11 cellular contexts compared by ENCODE assay signal in genomic region chr7:18700147-18700546, GRCh38.
DNase-seq lines count a peak whose midpoint lies in the region; ATAC-seq and TF ChIP-seq lines count a peak whose summit lies in the region.
"Had no signal": no experiment of that assay in that cellular context is flagged by ENCODE, and none has a peak within 500 bp of the region (broad histone marks: within the 10 kb centered on the region; RNA-seq: fewer than 3 reads in every experiment).

No MANE protein-coding gene starts in this region.

- peak; percentile 68 for DNase-seq in Karpas-422
- no peak for DNase-seq in mammary epithelial cell
- no peak for DNase-seq in amniotic stem cell (lab: John Stamatoyannopoulos, UW)
- no peak for DNase-seq in DMS153 treated with DMSO at 0.1 percent for 48 hours (lab: John Stamatoyannopoulos, UW; ENCODE audit: unreplicated experiment)
- no peak for DNase-seq in occipital lobe (lab: John Stamatoyannopoulos, UW)
- DNase-seq in heart left ventricle = no peak
- DNase-seq: DMS153, lower lobe of right lung, NCI-H2171 treated with DMSO at 0.1 percent for 48 hours had no signal

- H3K36me3 ChIP-seq in DOHH2 (ENCODE audit: control insufficient read depth, low read length) (no peaks in the 10 kb centered on the region), Karpas-422 (ENCODE audit: insufficient read depth, low read length) (no peaks in the 10 kb centered on the region), mammary epithelial cell (ENCODE audit: insufficient read depth, low read length) (no peaks in the 10 kb centered on the region), heart left ventricle (no peaks in the 10 kb centered on the region)
- H3K36me3 ChIP-seq: lower lobe of right lung had no signal

- H3K4me3 ChIP-seq in DOHH2 (ENCODE audit: low read length) (no peak overlapping the region), Karpas-422 (ENCODE audit: low read length) (no peak overlapping the region), mammary epithelial cell (replicated peaks in 1 of 3; ENCODE audit: insufficient read depth in 1 of 3, low read depth in 2 of 3, low read length in 3 of 3) (no peak overlapping the region), heart left ventricle (no peak overlapping the region)
- H3K4me3 ChIP-seq: lower lobe of right lung had no signal

- 0 out of 2 replicates have a peak overlapping the region, but pooled peaks have one; percentile 26 for H2AFZ ChIP-seq in Karpas-422 (ENCODE audit: low read length)
- no peak overlapping the region for H2AFZ ChIP-seq in mammary epithelial cell (ENCODE audit: low read depth, low read length)

- no peak overlapping the region for H3K27ac ChIP-seq in DOHH2 (ENCODE audit: low read depth, low read length)
- H3K27ac ChIP-seq in Karpas-422 (ENCODE audit: low read length) = no peak overlapping the region
- H3K27ac ChIP-seq in mammary epithelial cell (ENCODE audit: insufficient read depth, low read depth, low read length) = no peak overlapping the region
- H3K27ac ChIP-seq in heart left ventricle = no peak overlapping the region
- H3K27ac ChIP-seq: lower lobe of right lung had no signal

- H3K9me3 ChIP-seq in DOHH2 (ENCODE audit: control insufficient read depth, insufficient read depth, low read length) (no peaks in the 10 kb centered on the region), Karpas-422 (ENCODE audit: low read length) (no peaks in the 10 kb centered on the region), mammary epithelial cell (replicated peaks; ENCODE audit: insufficient read depth, low read length) (no peaks in the 10 kb centered on the region), heart left ventricle (no peaks in the 10 kb centered on the region)
- H3K9me3 ChIP-seq: lower lobe of right lung had no signal

- H3K9me2 ChIP-seq in DOHH2 (replicated peaks; ENCODE audit: control insufficient read depth, low read length) (no peaks in the 10 kb centered on the region), Karpas-422 (replicated peaks; ENCODE audit: insufficient read depth, low read length) (no peaks in the 10 kb centered on the region)

- H3K79me2 ChIP-seq in DOHH2 (ENCODE audit: control insufficient read depth, low read length) = no peaks in the 10 kb centered on the region
- H3K79me2 ChIP-seq in Karpas-422 (ENCODE audit: low read length) = no peaks in the 10 kb centered on the region
- no peaks in the 10 kb centered on the region for H3K79me2 ChIP-seq in mammary epithelial cell (ENCODE audit: insufficient read depth, low read length)

- dilution Hi-C loops in mammary epithelial cell (cut with HindIII; ENCODE audit: low sequenced_read_pairs) = no loop called here

- CTCF ChIA-PET in mammary epithelial cell (lab: Charles Lee; ENCODE audit: low non-redundant PET) = no interaction called here

- H3K9ac ChIP-seq in Karpas-422 (ENCODE audit: low read length) (no peak overlapping the region), mammary epithelial cell (ENCODE audit: insufficient read depth, low read length) (no peak overlapping the region)

- WGBS in mammary epithelial cell (ENCODE audit: low coverage, missing lambda C conversion rate) = 77% methylated on average over 7 of the region's 7 CpGs
- 86 to 90% (median 87%) methylated on average over 7 of the region's 7 CpGs for whole genome bisulfite sequencing in heart left ventricle, 4 donors

- no peak overlapping the region for H3K4me2 ChIP-seq in DOHH2 (ENCODE audit: low read length)
- no peak overlapping the region for H3K4me2 ChIP-seq in Karpas-422 (ENCODE audit: low read depth, low read length, poor library complexity, severe bottlenecking)
- H3K4me2 ChIP-seq in mammary epithelial cell (ENCODE audit: insufficient read depth, low read depth, low read length) = no peak overlapping the region

- H3K4me1 ChIP-seq in DOHH2 (ENCODE audit: control insufficient read depth, low read length) (no peaks in the 10 kb centered on the region), Karpas-422 (ENCODE audit: low read length) (no peaks in the 10 kb centered on the region), mammary epithelial cell (ENCODE audit: insufficient read depth, low read length) (no peaks in the 10 kb centered on the region), heart left ventricle (peaks cover 0 to 8% (median 0%) of the 10 kb centered on the region in 12 donors)
- H3K4me1 ChIP-seq: lower lobe of right lung had no signal

- peak; percentile 53 for ATAC-seq in GM18868 (IDR thresholded peaks at IDR 0.05; ENCODE audit: unreplicated experiment)
- no peak for ATAC-seq in heart left ventricle
- ATAC-seq: lower lobe of right lung had no signal

- no peaks in the 10 kb centered on the region for H4K20me1 ChIP-seq in DOHH2 (ENCODE audit: control insufficient read depth, insufficient read depth, low read depth, low read length)
- H4K20me1 ChIP-seq in Karpas-422 (ENCODE audit: insufficient read depth, low read depth, low read length) = no peaks in the 10 kb centered on the region
- H4K20me1 ChIP-seq in mammary epithelial cell (ENCODE audit: insufficient read depth, low read length) = no peaks in the 10 kb centered on the region

- H3F3A ChIP-seq in DOHH2 (ENCODE audit: control insufficient read depth, insufficient read depth) = no peaks in the 10 kb centered on the region

- intact Hi-C loops in mammary epithelial cell (cut with micrococcal nuclease) = no loop called here
- intact Hi-C loops in heart left ventricle (cut with DNase I) = no loop called here

- H3K27me3 ChIP-seq in DOHH2 (ENCODE audit: control insufficient read depth, low read length) (no peaks in the 10 kb centered on the region), Karpas-422 (ENCODE audit: low read length) (no peaks in the 10 kb centered on the region), mammary epithelial cell (ENCODE audit: insufficient read depth, low read length) (no peaks in the 10 kb centered on the region), heart left ventricle (no peaks in the 10 kb centered on the region)

- in situ Hi-C loops in mammary epithelial cell (cut with MboI; ENCODE audit: low sequenced_read_pairs in 2 of 2) = no loop called here

- TF ChIP-seq CTCF in DOHH2 (IDR thresholded peaks at IDR 0.05; ENCODE audit: low read depth, low read length, poor library complexity, severe bottlenecking) (peak; percentile 77), mammary epithelial cell (conservative IDR thresholded peaks at IDR 0.05 in 1 of 2, IDR thresholded peaks at IDR 0.05 in 1 of 2; ENCODE audit: extremely low read depth in 1 of 2, insufficient read depth in 1 of 2, low read depth in 1 of 2, low read length in 2 of 2) (peak; percentile 9 to 14), heart left ventricle (IDR thresholded peaks at IDR 0.05) (no peak)

- TF ChIP-seq POLR2A in heart left ventricle (IDR thresholded peaks at IDR 0.05) = no peak

- BruUV-seq in mammary epithelial cell (replicated peaks; lab: Mats Ljungman, UMichigan) = no TSS peak

Comparison
In these comparisons a context has a peak if more than half of its experiments do, and no peak if none do; other contexts are left out.
1. CTCF ChIP-seq: peak in DOHH2 (single experiment) and mammary epithelial cell (2 of 2); none in heart left ventricle (0 of 12).